8 cellular contexts compared by ENCODE assay signal in genomic region chr1:39509360-39510009, GRCh38. TPM values are rescaled to one million over a fixed set of nuclear protein-coding genes. Genes with fewer than 3 reads are reported as not detected.
A peak's percentile ranks its signal among the peaks of the same experiment; 100 is the strongest.
DNase-seq lines count a peak whose midpoint lies in the region; ATAC-seq and TF ChIP-seq lines count a peak whose summit lies in the region.
"Had no signal": no experiment of that assay in that cellular context is flagged by ENCODE, and none has a peak within 500 bp of the region (broad histone marks: within the 10 kb centered on the region; RNA-seq: fewer than 3 reads in every experiment).

No MANE protein-coding gene starts in this region.

- TF ChIP-seq POLR2A in GM19193 (IDR thresholded peaks at IDR 0.05; ENCODE audit: extremely low read depth, insufficient read depth, insufficient read length): peak; percentile 34

- no peak for DNase-seq in activated T-helper 2 cell treated with anti-CD3 and anti-CD28 coated beads, Interferon-gamma antibody, Interleukin-2, Interleukin-4, amounts not matched to agents 10 μg/mL and 5 μg/mL and 100 μg/mL, durations not matched to agents 14 hours and 24 hours and 36 hours (ENCODE audit: low spot score)
- DNase-seq in natural killer cell: no peak
- DNase-seq in stimulated activated CD4-positive, alpha-beta T cell treated with anti-CD3 and anti-CD28 coated beads, Interleukin-4, amount 100 ng/mL, for 24 hours: no peak
- DNase-seq in NCI-H748 treated with DMSO at 0.1 percent for 48 hours (lab: John Stamatoyannopoulos, UW): no peak
- DNase-seq in NCI-H2107 treated with DMSO at 0.1 percent for 48 hours (lab: John Stamatoyannopoulos, UW; ENCODE audit: unreplicated experiment): no peak

- no peaks in the 10 kb centered on the region for H3K36me3 Mint-ChIP-seq in activated T-helper 2 cell treated with anti-CD3 and anti-CD28 coated beads, Interferon-gamma antibody, Interleukin-2, Interleukin-4, amounts not matched to agents 10 μg/mL and 5 μg/mL and 100 μg/mL, durations not matched to agents 14 hours and 24 hours and 36 hours (ENCODE audit: low read depth)
- H3K36me3 Mint-ChIP-seq in natural killer cell: no peaks in the 10 kb centered on the region

- H3K9me3 Mint-ChIP-seq in activated T-helper 2 cell treated with anti-CD3 and anti-CD28 coated beads, Interferon-gamma antibody, Interleukin-2, Interleukin-4, amounts not matched to agents 10 μg/mL and 5 μg/mL and 100 μg/mL, durations not matched to agents 14 hours and 24 hours and 36 hours: no peaks in the 10 kb centered on the region
- no peaks in the 10 kb centered on the region for H3K9me3 Mint-ChIP-seq in natural killer cell

- no peak overlapping the region for H3K4me3 Mint-ChIP-seq in activated T-helper 2 cell treated with anti-CD3 and anti-CD28 coated beads, Interferon-gamma antibody, Interleukin-2, Interleukin-4, amounts not matched to agents 10 μg/mL and 5 μg/mL and 100 μg/mL, durations not matched to agents 14 hours and 24 hours and 36 hours (ENCODE audit: low read depth)
- H3K4me3 Mint-ChIP-seq in natural killer cell: peak overlapping the region; percentile 87

- TF ChIP-seq CTCF in natural killer cell (IDR thresholded peaks at IDR 0.05): no peak

- H3K27ac Mint-ChIP-seq in activated T-helper 2 cell treated with anti-CD3 and anti-CD28 coated beads, Interferon-gamma antibody, Interleukin-2, Interleukin-4, amounts not matched to agents 10 μg/mL and 5 μg/mL and 100 μg/mL, durations not matched to agents 14 hours and 24 hours and 36 hours: peak overlapping the region; percentile 42
- H3K27ac Mint-ChIP-seq in natural killer cell: peak overlapping the region; percentile 34 to 76

- ATAC-seq in HG02938 (IDR thresholded peaks at IDR 0.05; ENCODE audit: unreplicated experiment) (peak; percentile 46), natural killer cell (peak; percentile 43 to 63 (median 58))

- peaks cover 9% of the 10 kb centered on the region for H3K4me1 Mint-ChIP-seq in activated T-helper 2 cell treated with anti-CD3 and anti-CD28 coated beads, Interferon-gamma antibody, Interleukin-2, Interleukin-4, amounts not matched to agents 10 μg/mL and 5 μg/mL and 100 μg/mL, durations not matched to agents 14 hours and 24 hours and 36 hours (ENCODE audit: low read depth)
- peaks cover 13 to 19% of the 10 kb centered on the region in 2 donors for H3K4me1 Mint-ChIP-seq in natural killer cell

- intact Hi-C loops in activated T-helper 2 cell treated with anti-CD3 and anti-CD28 coated beads, Interferon-gamma antibody, Interleukin-2, Interleukin-4, amounts not matched to agents 10 μg/mL and 5 μg/mL and 100 μg/mL, durations not matched to agents 14 hours and 24 hours and 36 hours (cut with micrococcal nuclease): no loop called here
- intact Hi-C loops in natural killer cell (cut with micrococcal nuclease): no loop called here

- peaks cover 7% of the 10 kb centered on the region for H3K27me3 Mint-ChIP-seq in activated T-helper 2 cell treated with anti-CD3 and anti-CD28 coated beads, Interferon-gamma antibody, Interleukin-2, Interleukin-4, amounts not matched to agents 10 μg/mL and 5 μg/mL and 100 μg/mL, durations not matched to agents 14 hours and 24 hours and 36 hours (ENCODE audit: low read depth)
- peaks cover 0 to 20% of the 10 kb centered on the region in 2 donors for H3K27me3 Mint-ChIP-seq in natural killer cell (ENCODE audit: low read depth in 2 of 2)

RNA-seq across cellular contexts. Expression of gene BMP8A, which starts 18.0 kb away (rescaled TPM):
- 0.11 TPM in 1 of 2 replicates, not detected in the other for total RNA-seq in activated T-helper 2 cell treated with anti-CD3 and anti-CD28 coated beads, Interferon-gamma antibody, Interleukin-2, Interleukin-4, amounts not matched to agents 10 μg/mL and 5 μg/mL and 100 μg/mL, durations not matched to agents 14 hours and 24 hours and 36 hours
- 1 to 10 TPM in 1 of 3 donors, under 1 TPM in 2; 0.29 to 1.6 (median 0.40) TPM for total RNA-seq in natural killer cell
- total RNA-seq: SJSA1 had no signal
